Comparison of ENCODE assay signal across 8 cellular contexts in the genomic region with DNA sequence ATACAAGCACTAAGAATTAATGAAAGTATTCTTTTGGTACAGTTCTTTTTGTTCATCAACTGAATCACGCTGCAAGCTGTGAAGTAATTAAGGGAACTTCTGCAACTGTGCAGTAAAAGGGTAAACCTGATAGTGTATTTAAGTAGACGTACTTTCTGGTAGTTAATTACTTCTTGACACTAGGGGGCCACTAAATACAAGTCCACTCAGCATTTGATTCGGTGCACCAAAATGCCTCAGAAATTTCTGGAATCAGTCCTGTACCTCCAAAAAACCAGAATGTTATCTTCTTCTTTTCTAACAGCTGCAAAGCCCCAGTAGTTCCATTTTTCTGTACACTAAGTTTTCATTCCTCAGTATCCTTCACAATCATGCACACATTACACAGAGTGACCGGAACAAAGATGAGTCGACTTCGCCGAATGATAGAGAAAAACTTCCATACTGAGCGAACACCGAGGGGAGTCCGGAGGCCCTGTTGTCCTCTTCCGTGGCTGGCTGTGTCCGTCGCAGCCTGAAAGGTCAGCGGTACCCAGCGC. TPM values are rescaled to one million over a fixed set of nuclear protein-coding genes. Genes with fewer than 3 reads are reported as not detected.
DNase-seq lines count a peak whose midpoint lies in the region; ATAC-seq and TF ChIP-seq lines count a peak whose summit lies in the region.

No MANE protein-coding gene starts in this region.

- H3K9me3 ChIP-seq in adipocyte (ENCODE audit: control insufficient read depth, low read length) (no peaks in the 10 kb centered on the region), left ventricle myocardium inferior (replicated peaks) (no peaks in the 10 kb centered on the region)

- ATAC-seq in HG02970 (IDR thresholded peaks at IDR 0.05; ENCODE audit: low FRiP score, unreplicated experiment): peak; percentile 36

- H3K4me1 ChIP-seq in adipocyte (ENCODE audit: control insufficient read depth, insufficient read depth, low read length): peaks cover 33% of the 10 kb centered on the region
- peaks cover 50% of the 10 kb centered on the region for H3K4me1 ChIP-seq in left ventricle myocardium inferior

- in situ Hi-C loops in GM13977 (cut with MboI; ENCODE audit: low pct_unique_long_range_greater_than_20kb, low sequenced_read_pairs, unreplicated experiment): loop anchor here (25.0 kb wide), 1 partner anchor 146 kb away; no protein-coding TSS in a partner anchor

- H3K27me3 ChIP-seq in adipocyte (replicated peaks; ENCODE audit: control insufficient read depth, insufficient read depth, low read length): no peaks in the 10 kb centered on the region
- no peaks in the 10 kb centered on the region for H3K27me3 ChIP-seq in left ventricle myocardium inferior (ENCODE audit: low read depth)

- TF ChIP-seq CTCF in GM13977 (IDR thresholded peaks at IDR 0.05; ENCODE audit: extremely low read depth, insufficient read depth, missing control alignments): peak; percentile 51
- peak; percentile 58 for TF ChIP-seq CTCF in left ventricle myocardium inferior (IDR thresholded peaks at IDR 0.05; ENCODE audit: borderline replicate concordance)

- DNase-seq in AML-193 (lab: John Stamatoyannopoulos, UW): peak; percentile 71 to 74
- peak; percentile 59 for DNase-seq in GM13977 (ENCODE audit: low spot score)
- DNase-seq in NCI-H446 treated with DMSO at 0.1 percent for 48 hours (lab: John Stamatoyannopoulos, UW): peak; percentile 10
- DNase-seq in adipocyte (ENCODE audit: low read depth): peak; percentile 81
- DNase-seq in left ventricle myocardium inferior: no peak
- DNase-seq in renal cortical epithelial cell (ENCODE audit: low read depth): peak; percentile 84
- DNase-seq in NCI-H2196 treated with DMSO at 0.1 percent for 48 hours (lab: John Stamatoyannopoulos, UW; ENCODE audit: unreplicated experiment): no peak

- peak overlapping the region; percentile 95 for H3K9ac ChIP-seq in adipocyte (ENCODE audit: low read length)

- intact Hi-C loops in left ventricle myocardium inferior (cut with micrococcal nuclease): no loop called here

- H3K4me3 ChIP-seq in adipocyte (ENCODE audit: low read length): peak overlapping the region; percentile 98
- peak overlapping the region; percentile 90 for H3K4me3 ChIP-seq in left ventricle myocardium inferior

- peak overlapping the region; percentile 84 for H3K27ac ChIP-seq in left ventricle myocardium inferior (replicated peaks)

- H3K36me3 ChIP-seq in adipocyte (ENCODE audit: control insufficient read depth, insufficient read depth, low read length, severe bottlenecking) (peaks cover 38% of the 10 kb centered on the region), left ventricle myocardium inferior (peaks cover 43% of the 10 kb centered on the region)

RNA-seq across cellular contexts. Expression of a gene that starts 0.5 kb away (rescaled TPM):
- 47.3 TPM for total RNA-seq in left ventricle myocardium inferior
- total RNA-seq in renal cortical epithelial cell: 53.7 and 55.4 TPM in 2 replicates

RNA-seq across cellular contexts. Expression of a gene that starts 0.6 kb away (rescaled TPM):
- total RNA-seq in left ventricle myocardium inferior (44.1 TPM), renal cortical epithelial cell (129 and 160 TPM in 2 replicates)

Comparison
In these comparisons a context has a peak if more than half of its experiments do, and no peak if none do; other contexts are left out.
1. DNase-seq: peak in AML-193 (2 of 2), GM13977 (single experiment), NCI-H446 treated with DMSO at 0.1 percent for 48 hours (single experiment), adipocyte (single experiment) and renal cortical epithelial cell (single experiment); none in left ventricle myocardium inferior (single experiment) and NCI-H2196 treated with DMSO at 0.1 percent for 48 hours (single experiment).